ENCODE assay signal across 18 cellular contexts in the genomic region with DNA sequence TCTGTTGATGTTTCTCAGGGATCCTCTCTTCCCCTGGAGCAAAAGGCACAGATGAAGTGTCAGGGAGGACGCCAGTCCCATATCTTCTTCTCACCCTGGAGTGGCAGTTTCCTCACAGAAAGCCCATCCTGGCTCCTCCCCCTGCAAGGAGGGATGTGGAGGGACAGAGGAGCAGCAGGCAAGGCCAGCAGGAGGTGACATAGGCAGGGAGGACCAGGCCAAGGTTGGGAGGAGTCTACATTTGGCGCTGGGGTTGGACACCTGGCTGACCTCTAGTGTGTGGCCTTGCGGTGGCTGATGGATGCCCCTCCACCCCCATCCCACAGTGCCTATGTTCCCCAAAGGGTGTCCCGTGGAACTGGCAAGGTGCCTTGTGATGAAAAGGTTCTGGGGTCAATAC.
DNase-seq lines count a peak whose midpoint lies in the region; ATAC-seq, FAIRE-seq and TF ChIP-seq lines count a peak whose summit lies in the region.
"Had no signal": no experiment of that assay in that cellular context is flagged by ENCODE, and none has a peak within 500 bp of the region (broad histone marks: within the 10 kb centered on the region; RNA-seq: fewer than 3 reads in every experiment).

No MANE protein-coding gene starts in this region.

- peak; percentile 57 for DNase-seq in H7
- peak; percentile 46 for DNase-seq in NCI-H2196 (lab: John Stamatoyannopoulos, UW; ENCODE audit: unreplicated experiment)
- no peak for DNase-seq in astrocyte (ENCODE audit: low read depth)
- peak; percentile 58 for DNase-seq in mesendoderm
- DNase-seq in RKO (ENCODE audit: low spot score) = no peak
- DNase-seq in dorsolateral prefrontal cortex = no peak
- DNase-seq in OCI-M2 (lab: John Stamatoyannopoulos, UW; ENCODE audit: unreplicated experiment) = no peak
- DNase-seq: GDM1, MV-4-11, NCI-H1105 treated with DMSO at 0.1 percent for 48 hours, NCI-H2029 treated with DMSO at 0.1 percent for 48 hours, NCI-H2171, NCI-H446 had no signal

- peaks cover 4% of the 10 kb centered on the region for H3K36me3 Mint-ChIP-seq in astrocyte (ENCODE audit: low read depth, unreplicated experiment)
- H3K36me3 Mint-ChIP-seq: CD14-positive monocyte had no signal

- H3K27ac ChIP-seq in astrocyte (ENCODE audit: low read depth, low read length) = no peak overlapping the region
- H3K27ac ChIP-seq in mesendoderm (ENCODE audit: low read depth, low read length) = no peak overlapping the region
- H3K27ac ChIP-seq in dorsolateral prefrontal cortex = no peak overlapping the region

- no peak overlapping the region for H3K4ac ChIP-seq in mesendoderm (ENCODE audit: low read depth, low read length)

- no peaks in the 10 kb centered on the region for H3K36me3 ChIP-seq in H7 (replicated peaks; ENCODE audit: control insufficient read depth, insufficient read depth, low read length)
- no peaks in the 10 kb centered on the region for H3K36me3 ChIP-seq in astrocyte (ENCODE audit: insufficient read depth, low read length)
- no peaks in the 10 kb centered on the region for H3K36me3 ChIP-seq in mesendoderm (ENCODE audit: control insufficient read depth, insufficient read depth, low read length)

- no peaks in the 10 kb centered on the region for H3K9me3 ChIP-seq in astrocyte (ENCODE audit: insufficient read depth, low read depth, low read length)

- no peak overlapping the region for H2BK15ac ChIP-seq in mesendoderm (replicated peaks; ENCODE audit: low read depth)

- H2AK5ac ChIP-seq in mesendoderm (ENCODE audit: low read length) = no peak overlapping the region

- no peak overlapping the region for H3K9ac ChIP-seq in astrocyte (ENCODE audit: low read length)
- no peak overlapping the region for H3K9ac ChIP-seq in mesendoderm (ENCODE audit: low read length)

- H2BK5ac ChIP-seq in mesendoderm (ENCODE audit: low read length) = no peak overlapping the region

- H3K27ac Mint-ChIP-seq in astrocyte (ENCODE audit: unreplicated experiment) = peak overlapping the region; percentile 4
- H3K27ac Mint-ChIP-seq: B cell, GM23338 had no signal

- H3K4me3 Mint-ChIP-seq in astrocyte (ENCODE audit: unreplicated experiment) = no peak overlapping the region
- H3K4me3 Mint-ChIP-seq: B cell had no signal

- H3K27me3 ChIP-seq in H7 (ENCODE audit: control insufficient read depth, insufficient read depth, low read length) (no peaks in the 10 kb centered on the region), astrocyte (ENCODE audit: insufficient read depth, low read length) (no peaks in the 10 kb centered on the region), mesendoderm (ENCODE audit: insufficient read depth, low read length, poor library complexity) (no peaks in the 10 kb centered on the region), dorsolateral prefrontal cortex (no peaks in the 10 kb centered on the region)

- H3K4me1 ChIP-seq in astrocyte (ENCODE audit: insufficient read depth, low read length) = no peaks in the 10 kb centered on the region
- H3K4me1 ChIP-seq in mesendoderm (ENCODE audit: control insufficient read depth, low read depth, low read length) = no peaks in the 10 kb centered on the region

- peaks cover 3% of the 10 kb centered on the region for H3K4me1 Mint-ChIP-seq in astrocyte (ENCODE audit: low read depth, unreplicated experiment)

- no peak overlapping the region for H4K5ac ChIP-seq in mesendoderm (ENCODE audit: low read length)

- no peaks in the 10 kb centered on the region for H3K79me1 ChIP-seq in mesendoderm (ENCODE audit: low read length)

- H3K27me3 Mint-ChIP-seq in astrocyte (ENCODE audit: low read depth, unreplicated experiment) = peaks cover 13% of the 10 kb centered on the region

- H3K79me2 ChIP-seq in astrocyte (ENCODE audit: insufficient read depth, low read length) (no peaks in the 10 kb centered on the region), mesendoderm (ENCODE audit: control insufficient read depth, insufficient read depth, low read length) (no peaks in the 10 kb centered on the region)

- no peak for FAIRE-seq in astrocyte (lab: Jason Lieb, UNC)
- FAIRE-seq: GM18507 had no signal

- H2BK120ac ChIP-seq in mesendoderm (ENCODE audit: low read depth, low read length) = no peak overlapping the region

- H4K8ac ChIP-seq in mesendoderm (ENCODE audit: low read depth, low read length) = no peak overlapping the region

- ATAC-seq in HG03097 (IDR thresholded peaks at IDR 0.05; ENCODE audit: low FRiP score, unreplicated experiment) = no peak

- WGBS in mesendoderm (ENCODE audit: extremely low coverage, insufficient coverage, low lambda C conversion rate) = no CpG with 5 or more reads among the region's 4 CpGs

- no peak overlapping the region for H2AFZ ChIP-seq in astrocyte (ENCODE audit: low read depth, low read length)
- H2AFZ ChIP-seq: GM23338 had no signal

- H3K18ac ChIP-seq in mesendoderm (ENCODE audit: low read length) = no peak overlapping the region

- H3K9me3 Mint-ChIP-seq in astrocyte (ENCODE audit: unreplicated experiment) = no peaks in the 10 kb centered on the region
- H3K9me3 Mint-ChIP-seq: GM23338 had no signal

- no peak overlapping the region for H3K23ac ChIP-seq in mesendoderm (ENCODE audit: low read length)

- H3K4me2 ChIP-seq in astrocyte (ENCODE audit: low read length) (no peak overlapping the region), mesendoderm (ENCODE audit: low read length) (no peak overlapping the region)
- H3K4me2 ChIP-seq: GM23338 had no signal

- no peak overlapping the region for H3K4me3 ChIP-seq in H7 (ENCODE audit: insufficient read depth, low read depth, low read length)
- H3K4me3 ChIP-seq in astrocyte (ENCODE audit: insufficient read depth, low read depth, low read length) = no peak overlapping the region
- no peak overlapping the region for H3K4me3 ChIP-seq in mesendoderm (ENCODE audit: low read length)
- H3K4me3 ChIP-seq in dorsolateral prefrontal cortex = no peak overlapping the region
- H3K4me3 ChIP-seq: GM23338 had no signal

- no peak overlapping the region for H3K56ac ChIP-seq in mesendoderm (ENCODE audit: low read length)

- H4K20me1 ChIP-seq in astrocyte (ENCODE audit: insufficient read depth, low read length) = no peaks in the 10 kb centered on the region

- TF ChIP-seq CTCF in astrocyte (IDR thresholded peaks at IDR 0.05; ENCODE audit: insufficient read depth, low read depth, low read length) (no peak), dorsolateral prefrontal cortex (IDR thresholded peaks at IDR 0.05 in 54 of 56, conservative IDR thresholded peaks at IDR 0.05 in 2 of 56; ENCODE audit: low read depth in 1 of 56, partially characterized antibody in 56 of 56) (no peak)

- intact Hi-C loops in dorsolateral prefrontal cortex (cut with DNase I) = no loop called here

Comparison
In these comparisons a context has a peak if more than half of its experiments do, and no peak if none do; other contexts are left out.
1. DNase-seq: peak in H7 (single experiment), NCI-H2196 (single experiment) and mesendoderm (single experiment); none in astrocyte (single experiment), RKO (single experiment), dorsolateral prefrontal cortex (0 of 10) and OCI-M2 (single experiment).